ENCODE assay signal across 1 cellular context in the genomic region with DNA sequence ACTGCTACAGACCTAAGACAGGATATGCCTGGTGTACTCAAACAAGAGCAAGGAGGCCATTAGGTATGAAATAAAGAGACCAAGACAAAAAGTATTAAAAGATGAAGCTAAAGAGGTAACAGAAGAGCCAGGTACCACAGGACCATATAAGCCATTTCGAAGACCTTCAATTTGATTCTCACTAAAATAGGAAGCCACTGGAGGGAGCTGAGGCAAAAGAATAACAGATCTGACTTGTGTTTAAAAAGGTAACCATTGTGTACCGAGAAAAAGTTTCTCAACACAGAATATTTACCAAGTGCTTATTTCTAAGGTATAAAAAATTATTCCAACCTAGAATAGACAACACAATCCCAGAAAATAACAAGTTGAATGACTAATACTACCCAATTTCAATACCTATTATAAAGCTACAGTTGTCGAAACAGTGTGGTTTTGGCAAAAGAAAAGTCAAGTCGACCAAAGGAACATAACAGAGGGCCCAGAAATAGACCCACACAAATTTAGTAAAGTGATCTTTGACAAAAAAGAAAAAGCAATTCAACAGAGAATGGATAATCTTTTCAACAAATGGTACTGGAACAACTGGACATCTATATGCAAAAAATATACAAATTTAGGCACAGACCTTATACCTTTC.
TF ChIP-seq lines count a peak whose summit lies in the region.

No MANE protein-coding gene starts in this region.

TF ChIP-seq in SK-N-SH, 30 proteins besides CTCF, POLR2A, EP300 and RAD21 (continued from another document):
- TF ChIP-seq RCOR1 (IDR thresholded peaks at IDR 0.05; ENCODE audit: low read length) (no peak), TAF1 (IDR thresholded peaks at IDR 0.05; ENCODE audit: borderline replicate concordance, low read depth, low read length) (no peak), SMC3 (IDR thresholded peaks at IDR 0.05; ENCODE audit: low read depth, low read length) (no peak)
